In genomic region chr2:232486558-232487384, GRCh38 we compare ENCODE assay signal across 15 cellular contexts. TPM values are rescaled to one million over a fixed set of nuclear protein-coding genes. Genes with fewer than 3 reads are reported as not detected.
DNase-seq lines count a peak whose midpoint lies in the region; ATAC-seq and TF ChIP-seq lines count a peak whose summit lies in the region.
"Had no signal": no experiment of that assay in that cellular context is flagged by ENCODE, and none has a peak within 500 bp of the region (broad histone marks: within the 10 kb centered on the region; RNA-seq: fewer than 3 reads in every experiment).

No MANE protein-coding gene starts in this region.

- ATAC-seq in right cardiac atrium (no peak), heart right ventricle (no peak), HG03135 (IDR thresholded peaks at IDR 0.05; ENCODE audit: unreplicated experiment) (no peak), HG03175 (IDR thresholded peaks at IDR 0.05; ENCODE audit: unreplicated experiment) (no peak)
- ATAC-seq: left cardiac atrium had no signal

- no peaks in the 10 kb centered on the region for H3F3A ChIP-seq in GM23248 (ENCODE audit: insufficient read depth)

- TF ChIP-seq CTCF in heart right ventricle (IDR thresholded peaks at IDR 0.05) (no peak), mammary epithelial cell (conservative IDR thresholded peaks at IDR 0.05 in 1 of 2, IDR thresholded peaks at IDR 0.05 in 1 of 2; ENCODE audit: extremely low read depth in 1 of 2, insufficient read depth in 1 of 2, low read depth in 1 of 2, low read length in 2 of 2) (no peak), neural crest cell (conservative IDR thresholded peaks at IDR 0.05) (no peak)

- H3K4me3 Mint-ChIP-seq in neural crest cell: peak overlapping the region; percentile 79

- H3K36me3 ChIP-seq in heart right ventricle (no peaks in the 10 kb centered on the region), mammary epithelial cell (ENCODE audit: insufficient read depth, low read length) (no peaks in the 10 kb centered on the region), GM23248 (ENCODE audit: low read depth) (no peaks in the 10 kb centered on the region)
- H3K36me3 ChIP-seq: transverse colon had no signal

- no peak overlapping the region for H3K9ac ChIP-seq in mammary epithelial cell (ENCODE audit: insufficient read depth, low read length)
- H3K9ac ChIP-seq in GM23248: no peak overlapping the region

- CTCF ChIA-PET in mammary epithelial cell (lab: Charles Lee; ENCODE audit: low non-redundant PET): interaction anchor here (0.8 kb wide), 1 partner anchor 1961 kb away, joined by 4 read pairs; no protein-coding TSS in a partner anchor

- H3K9me3 Mint-ChIP-seq in neural crest cell: no peaks in the 10 kb centered on the region
- H3K9me3 Mint-ChIP-seq: CD4-positive, alpha-beta memory T cell had no signal

- H3K4me2 ChIP-seq in mammary epithelial cell (ENCODE audit: insufficient read depth, low read depth, low read length): peak overlapping the region; percentile 47
- no peak overlapping the region for H3K4me2 ChIP-seq in GM23248 (ENCODE audit: unreplicated experiment)

- H3K79me2 ChIP-seq in mammary epithelial cell (ENCODE audit: insufficient read depth, low read length) (no peaks in the 10 kb centered on the region), GM23248 (ENCODE audit: insufficient read depth) (no peaks in the 10 kb centered on the region)

- H3K27ac ChIP-seq in right cardiac atrium (ENCODE audit: low read length) (no peak overlapping the region), heart right ventricle (no peak overlapping the region), mammary epithelial cell (ENCODE audit: insufficient read depth, low read depth, low read length) (no peak overlapping the region), GM23248 (no peak overlapping the region)
- H3K27ac ChIP-seq: transverse colon had no signal

- peaks cover 73% of the 10 kb centered on the region for H3K27me3 Mint-ChIP-seq in neural crest cell (ENCODE audit: low read depth)

- H3K4me3 ChIP-seq in right cardiac atrium (ENCODE audit: low read length): no peak overlapping the region
- peak overlapping the region in 2 of 10 donors; percentile 9 to 17 for H3K4me3 ChIP-seq in heart right ventricle
- H3K4me3 ChIP-seq in mammary epithelial cell (replicated peaks in 1 of 3; ENCODE audit: insufficient read depth in 1 of 3, low read depth in 2 of 3, low read length in 3 of 3): no peak overlapping the region
- H3K4me3 ChIP-seq in GM23248: no peak overlapping the region

- H4K20me1 ChIP-seq in mammary epithelial cell (ENCODE audit: insufficient read depth, low read length) (no peaks in the 10 kb centered on the region), GM23248 (ENCODE audit: insufficient read depth) (no peaks in the 10 kb centered on the region)

- H2AFZ ChIP-seq in mammary epithelial cell (ENCODE audit: low read depth, low read length) (no peak overlapping the region), GM23248 (no peak overlapping the region)

- H3K4me1 Mint-ChIP-seq in neural crest cell: peaks cover 16% of the 10 kb centered on the region

- WGBS in right cardiac atrium: 3% methylated on average over 74 of the region's 74 CpGs
- 2 to 3% methylated on average over 74 of the region's 74 CpGs for WGBS in heart right ventricle, 2 donors
- WGBS in mammary epithelial cell (ENCODE audit: low coverage, missing lambda C conversion rate): 4% methylated on average over 30 of the region's 74 CpGs
- WGBS in GM23248 (ENCODE audit: low coverage in 1 of 2, low lambda C conversion rate in 2 of 2, missing lambda C conversion rate in 2 of 2), 2 experiments: 4% methylated on average over 56 to 57 of the region's 74 CpGs

- dilution Hi-C loops in mammary epithelial cell (cut with HindIII; ENCODE audit: low sequenced_read_pairs): no loop called here

- no TSS peak for BruUV-seq in mammary epithelial cell (replicated peaks; lab: Mats Ljungman, UMichigan)

- H3K27me3 ChIP-seq in right cardiac atrium (ENCODE audit: control insufficient read depth, insufficient read depth) (no peaks in the 10 kb centered on the region), heart right ventricle (peaks cover 25 to 85% (median 71%) of the 10 kb centered on the region in 7 donors), mammary epithelial cell (ENCODE audit: insufficient read depth, low read length) (peaks cover 35% of the 10 kb centered on the region), GM23248 (replicated peaks; ENCODE audit: insufficient read depth) (peaks cover 37% of the 10 kb centered on the region)

- H3K9me3 ChIP-seq in right cardiac atrium (ENCODE audit: control insufficient read depth, low read length): no peaks in the 10 kb centered on the region
- no peaks in the 10 kb centered on the region for H3K9me3 ChIP-seq in heart right ventricle
- no peaks in the 10 kb centered on the region for H3K9me3 ChIP-seq in mammary epithelial cell (replicated peaks; ENCODE audit: insufficient read depth, low read length)
- no peaks in the 10 kb centered on the region for H3K9me3 ChIP-seq in GM23248 (ENCODE audit: low read depth)
- H3K9me3 ChIP-seq: transverse colon had no signal

- H3K4me1 ChIP-seq in right cardiac atrium (ENCODE audit: control insufficient read depth, insufficient read depth, low read length) (no peaks in the 10 kb centered on the region), heart right ventricle (peaks cover 0 to 18% (median 11%) of the 10 kb centered on the region in 9 donors), mammary epithelial cell (ENCODE audit: insufficient read depth, low read length) (no peaks in the 10 kb centered on the region), GM23248 (ENCODE audit: insufficient read depth) (no peaks in the 10 kb centered on the region)

- no peak overlapping the region for H3K27ac Mint-ChIP-seq in neural crest cell (ENCODE audit: unreplicated experiment)
- H3K27ac Mint-ChIP-seq: CD4-positive, alpha-beta memory T cell had no signal

- in situ Hi-C loops in mammary epithelial cell (cut with MboI; ENCODE audit: low sequenced_read_pairs in 2 of 2): no loop called here
- in situ Hi-C loops in GM23248 (cut with MboI): no loop called here

- intact Hi-C loops in right cardiac atrium (cut with DNase I): no loop called here
- intact Hi-C loops in heart right ventricle (cut with DNase I): no loop called here
- intact Hi-C loops in mammary epithelial cell (cut with micrococcal nuclease): no loop called here

- no peaks in the 10 kb centered on the region for H3K9me2 ChIP-seq in GM23248 (ENCODE audit: insufficient read depth)

- no peaks in the 10 kb centered on the region for H3K36me3 Mint-ChIP-seq in neural crest cell (ENCODE audit: low read depth)
- H3K36me3 Mint-ChIP-seq: CD4-positive, alpha-beta memory T cell had no signal

- DNase-seq in right cardiac atrium (peak in 2 of 3 donors; percentile 33 to 41), heart right ventricle (no peak), mammary epithelial cell (no peak), neural crest cell (ENCODE audit: low read depth, low spot score) (no peak), NCI-H524 treated with DMSO at 0.1 percent for 48 hours (lab: John Stamatoyannopoulos, UW) (no peak), GM23248 (no peak)
- DNase-seq: activated CD4-positive, alpha-beta T cell treated with anti-CD3 and anti-CD28 coated beads for 1 hour; activated effector memory CD4-positive, alpha-beta T cell treated with Interleukin-2 at 50 U/mL for 16 hours; CD4-positive, alpha-beta memory T cell; left cardiac atrium; SIG-M5; transverse colon had no signal

RNA-seq across cellular contexts. Expression of gene ECEL1, which starts 0.9 kb away (rescaled TPM):
- total RNA-seq in right cardiac atrium (under 1 TPM in 1 of 4 donors, not detected in 3; 0.25 TPM), heart right ventricle (under 1 TPM in 3 of 10 donors, not detected in 7; 0.23 to 0.46 (median 0.31) TPM), mammary epithelial cell (not detected), neural crest cell (42.9 and 43.9 TPM in 2 replicates)
- polyA plus RNA-seq in right cardiac atrium (0.05 TPM), heart right ventricle (1 to 10 TPM in 1 of 2 donors, not detected in 1; 1.5 TPM), mammary epithelial cell (not detected), GM23248 (2016; fragmentation: Nextera tagmentation; extraction: Ambion mirVana) (not detected in 2 replicates)
- polyA minus RNA-seq in mammary epithelial cell: not detected
- total RNA-seq in GM23248 (2014; rRNA removed; shearing (Covaris generic)): 0.54 TPM in 1 of 2 replicates, not detected in the other
- total RNA-seq: CD4-positive, alpha-beta memory T cell; transverse colon had no signal
- polyA plus RNA-seq: CD4-positive, alpha-beta memory T cell had no signal

RNA-seq across cellular contexts. Expression of gene ALPI, which starts 30.8 kb away (rescaled TPM):
- total RNA-seq in right cardiac atrium: not detected
- polyA plus RNA-seq in right cardiac atrium: not detected
- total RNA-seq in heart right ventricle: not detected
- polyA plus RNA-seq in heart right ventricle: not detected
- not detected for total RNA-seq in mammary epithelial cell
- polyA plus RNA-seq in mammary epithelial cell: not detected
- polyA minus RNA-seq in mammary epithelial cell: not detected
- not detected in 2 replicates for total RNA-seq in neural crest cell
- total RNA-seq in GM23248 (2014; rRNA removed; shearing (Covaris generic)): not detected in 2 replicates
- polyA plus RNA-seq in GM23248 (2016; fragmentation: Nextera tagmentation; extraction: Ambion mirVana): not detected in 2 replicates
- total RNA-seq: CD4-positive, alpha-beta memory T cell; cerebellum; left cardiac atrium had no signal
- polyA plus RNA-seq: CD4-positive, alpha-beta memory T cell had no signal

RNA-seq across cellular contexts. Expression of gene PRSS56, which starts 33.4 kb away (rescaled TPM):
- total RNA-seq in right cardiac atrium (under 1 TPM in 1 of 4 donors, not detected in 3; 0.11 TPM), heart right ventricle (under 1 TPM in 3 of 10 donors, not detected in 7; 0.12 to 0.35 (median 0.23) TPM), mammary epithelial cell (not detected), neural crest cell (52.4 and 54.2 TPM in 2 replicates)
- polyA plus RNA-seq in right cardiac atrium (0.05 TPM), heart right ventricle (under 1 TPM in 1 of 2 donors, not detected in 1; 0.15 TPM), mammary epithelial cell (not detected), GM23248 (2016; fragmentation: Nextera tagmentation; extraction: Ambion mirVana) (not detected in 2 replicates)
- not detected for polyA minus RNA-seq in mammary epithelial cell
- total RNA-seq in GM23248 (2014; rRNA removed; shearing (Covaris generic)): not detected in 2 replicates
- total RNA-seq: CD4-positive, alpha-beta memory T cell; transverse colon had no signal
- polyA plus RNA-seq: CD4-positive, alpha-beta memory T cell had no signal

RNA-seq across cellular contexts. Expression of gene CHRND, which starts 39.2 kb away (rescaled TPM):
- under 1 TPM in 1 of 4 donors, not detected in 3; 0.53 TPM for total RNA-seq in right cardiac atrium
- 0.09 TPM for polyA plus RNA-seq in right cardiac atrium
- total RNA-seq in heart right ventricle: under 1 TPM in 3 of 10 donors, not detected in 7; 0.12 to 0.57 (median 0.21) TPM
- polyA plus RNA-seq in heart right ventricle: under 1 TPM in 1 of 2 donors, not detected in 1; 0.03 TPM
- not detected for total RNA-seq in mammary epithelial cell
- not detected for polyA plus RNA-seq in mammary epithelial cell
- not detected for polyA minus RNA-seq in mammary epithelial cell
- 4.1 and 5.8 TPM in 2 replicates for total RNA-seq in neural crest cell
- total RNA-seq in GM23248 (2014; rRNA removed; shearing (Covaris generic)): not detected in 2 replicates
- polyA plus RNA-seq in GM23248 (2016; fragmentation: Nextera tagmentation; extraction: Ambion mirVana): not detected in 2 replicates
- total RNA-seq: CD4-positive, alpha-beta memory T cell; transverse colon had no signal
- polyA plus RNA-seq: CD4-positive, alpha-beta memory T cell had no signal

RNA-seq across cellular contexts. Expression of gene CHRNG, which starts 52.7 kb away (rescaled TPM):
- total RNA-seq in right cardiac atrium (not detected), heart right ventricle (not detected), mammary epithelial cell (not detected), neural crest cell (not detected in 2 replicates)
- polyA plus RNA-seq in right cardiac atrium (not detected), heart right ventricle (not detected), mammary epithelial cell (not detected), GM23248 (2016; fragmentation: Nextera tagmentation; extraction: Ambion mirVana) (not detected in 2 replicates)
- not detected for polyA minus RNA-seq in mammary epithelial cell
- not detected in 2 replicates for total RNA-seq in GM23248 (2014; rRNA removed; shearing (Covaris generic))
- total RNA-seq: CD4-positive, alpha-beta memory T cell; cerebellum; left cardiac atrium; transverse colon had no signal
- polyA plus RNA-seq: CD4-positive, alpha-beta memory T cell had no signal

Comparison
In these comparisons a context has a peak if more than half of its experiments do, and no peak if none do; other contexts are left out.
1. DNase-seq: peak in right cardiac atrium (2 of 3); none in heart right ventricle (0 of 2), mammary epithelial cell (single experiment), neural crest cell (single experiment), NCI-H524 treated with DMSO at 0.1 percent for 48 hours (single experiment) and GM23248 (single experiment).
2. RNA of gene ECEL1, which starts 0.9 kb away (total RNA-seq): 42.9 to 43.9 TPM in neural crest cell; 0.54 TPM in GM23248, 0.25 TPM in right cardiac atrium, 0.23 to 0.46 TPM in heart right ventricle and not detected in mammary epithelial cell; every median in the first group is over 10 times any median in the second.
3. RNA of gene PRSS56, which starts 33.4 kb away (total RNA-seq): 52.4 to 54.2 TPM in neural crest cell; 0.12 to 0.35 TPM in heart right ventricle, 0.11 TPM in right cardiac atrium, not detected in mammary epithelial cell and not detected in GM23248; every median in the first group is over 10 times any median in the second.